18 cellular contexts compared by ENCODE assay signal in the genomic region with DNA sequence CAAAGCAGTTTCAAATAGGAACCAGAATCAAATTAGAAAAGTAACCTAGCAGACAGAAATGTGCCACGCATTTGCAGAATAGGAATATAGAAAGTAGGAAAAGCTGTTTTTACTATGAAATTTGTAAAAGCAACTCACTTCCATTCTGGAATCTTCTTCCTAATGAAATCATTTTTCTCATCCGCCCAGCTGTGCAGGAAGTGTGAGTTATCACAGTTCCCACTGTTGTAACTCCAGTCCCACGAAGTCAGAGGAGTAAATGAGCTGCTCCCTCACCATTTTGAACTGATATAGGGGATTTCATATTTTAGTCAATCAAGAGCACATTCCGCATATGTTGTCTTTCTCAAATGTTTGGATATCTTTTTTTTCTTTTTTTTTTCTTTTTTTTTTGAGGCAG.
DNase-seq lines count a peak whose midpoint lies in the region; ATAC-seq, FAIRE-seq and TF ChIP-seq lines count a peak whose summit lies in the region.
"Had no signal": no experiment of that assay in that cellular context is flagged by ENCODE, and none has a peak within 500 bp of the region (broad histone marks: within the 10 kb centered on the region; RNA-seq: fewer than 3 reads in every experiment).

No MANE protein-coding gene starts in this region.

- H3K9me3 Mint-ChIP-seq in astrocyte (ENCODE audit: unreplicated experiment), result peaks cover 3% of the 10 kb centered on the region
- H3K9me3 Mint-ChIP-seq in activated T-cell treated with anti-CD3 and anti-CD28 coated beads, Interleukin-2, amount 50 U/mL, for 4 hours, result no peaks in the 10 kb centered on the region

- H3K36me3 Mint-ChIP-seq in astrocyte (ENCODE audit: low read depth, unreplicated experiment), result no peaks in the 10 kb centered on the region
- no peaks in the 10 kb centered on the region for H3K36me3 Mint-ChIP-seq in activated T-cell treated with anti-CD3 and anti-CD28 coated beads, Interleukin-2, amount 50 U/mL, for 4 hours (ENCODE audit: insufficient read depth)
- H3K36me3 Mint-ChIP-seq: CD14-positive monocyte had no signal

- no peak overlapping the region for H3K9ac ChIP-seq in astrocyte (ENCODE audit: low read length)

- FAIRE-seq in A549 (lab: Jason Lieb, UNC) (no peak), H54 (lab: Jason Lieb, UNC) (peak; percentile 68), astrocyte (lab: Jason Lieb, UNC) (no peak)
- FAIRE-seq: G401.6 had no signal

- no peaks in the 10 kb centered on the region for H3K27me3 Mint-ChIP-seq in astrocyte (ENCODE audit: low read depth, unreplicated experiment)
- H3K27me3 Mint-ChIP-seq in activated T-cell treated with anti-CD3 and anti-CD28 coated beads, Interleukin-2, amount 50 U/mL, for 4 hours (ENCODE audit: low read depth), result peaks cover 11% of the 10 kb centered on the region

- no peaks in the 10 kb centered on the region for H3K27me3 ChIP-seq in astrocyte (ENCODE audit: insufficient read depth, low read length)
- H3K27me3 ChIP-seq in effector memory CD4-positive, alpha-beta T cell (replicated peaks; ENCODE audit: control insufficient read depth, insufficient read depth, low read length, poor library complexity, severe bottlenecking), result no peaks in the 10 kb centered on the region

- H3K36me3 ChIP-seq in astrocyte (ENCODE audit: insufficient read depth, low read length), result no peaks in the 10 kb centered on the region
- no peaks in the 10 kb centered on the region for H3K36me3 ChIP-seq in effector memory CD4-positive, alpha-beta T cell (ENCODE audit: control insufficient read depth, insufficient read depth, low read length)

- H4K20me1 ChIP-seq in astrocyte (ENCODE audit: insufficient read depth, low read length), result no peaks in the 10 kb centered on the region

- CTCF ChIA-PET in A549 (lab: Yijun Ruan, JAX), result interaction anchor here (0.6 kb wide), 1 partner anchor 1514 kb away, joined by 3 read pairs; no protein-coding TSS in a partner anchor

- H3K4me1 ChIP-seq in A549 (peaks cover 3% of the 10 kb centered on the region; the same call in 1 of the 3 replicates), astrocyte (ENCODE audit: insufficient read depth, low read length) (peaks cover 6% of the 10 kb centered on the region)
- no peaks in the 10 kb centered on the region for H3K4me1 ChIP-seq in effector memory CD4-positive, alpha-beta T cell (ENCODE audit: control insufficient read depth, insufficient read depth, low read length, poor library complexity, severe bottlenecking)

- TF ChIP-seq CTCF in A549 (IDR thresholded peaks at IDR 0.05) (no peak), astrocyte (IDR thresholded peaks at IDR 0.05; ENCODE audit: insufficient read depth, low read depth, low read length) (no peak)

- WGBS in A549 (ENCODE audit: missing lambda C conversion rate), result 67% methylated on average over 4 of the region's 4 CpGs

- DNase-seq in A549 (ENCODE audit: low read depth in 1 of 2, low spot score in 1 of 2), result no peak
- no peak for DNase-seq in H54 (ENCODE audit: insufficient read length, low spot score)
- DNase-seq in astrocyte (ENCODE audit: low read depth), result no peak
- DNase-seq in lung microvascular endothelial cell (ENCODE audit: low read depth in 2 of 2), result peak; percentile 4 to 15
- DNase-seq in DMS79 treated with DMSO at 0.1 percent for 48 hours (lab: John Stamatoyannopoulos, UW), result no peak
- DNase-seq in activated T-cell treated with anti-CD3 and anti-CD28 coated beads, Interleukin-2, amount 50 U/mL, for 4 hours, result no peak
- DNase-seq in effector memory CD4-positive, alpha-beta T cell, result no peak
- DNase-seq in caudate nucleus (lab: John Stamatoyannopoulos, UW), result no peak
- DNase-seq: DND-41, KBM-7, MV-4-11, NCI-H1694 treated with DMSO at 0.1 percent for 48 hours, NCI-H524, SIG-M5 had no signal

- ATAC-seq in A549, result no peak
- no peak for ATAC-seq in activated T-cell treated with anti-CD3 and anti-CD28 coated beads, Interleukin-2, amount 50 U/mL, for 4 hours
- ATAC-seq: GM23338, HCT116 had no signal

- H3K79me2 ChIP-seq in astrocyte (ENCODE audit: insufficient read depth, low read length), result no peaks in the 10 kb centered on the region

- no peak for TF ChIP-seq RAD21 in A549 (conservative IDR thresholded peaks at IDR 0.05 in 1 of 2, IDR thresholded peaks at IDR 0.05 in 1 of 2)

- no peaks in the 10 kb centered on the region for H3K9me3 ChIP-seq in A549
- H3K9me3 ChIP-seq in astrocyte (ENCODE audit: insufficient read depth, low read depth, low read length), result no peaks in the 10 kb centered on the region
- no peaks in the 10 kb centered on the region for H3K9me3 ChIP-seq in effector memory CD4-positive, alpha-beta T cell (ENCODE audit: control insufficient read depth, low read length)

- H3K4me1 Mint-ChIP-seq in astrocyte (ENCODE audit: low read depth, unreplicated experiment), result peaks cover 3% of the 10 kb centered on the region
- H3K4me1 Mint-ChIP-seq in activated T-cell treated with anti-CD3 and anti-CD28 coated beads, Interleukin-2, amount 50 U/mL, for 4 hours (ENCODE audit: low read depth), result no peaks in the 10 kb centered on the region
- H3K4me1 Mint-ChIP-seq: CD14-positive monocyte, GM23338 had no signal

- H2AFZ ChIP-seq in astrocyte (ENCODE audit: low read depth, low read length), result no peak overlapping the region
- H2AFZ ChIP-seq: GM23338 had no signal

- H3K4me3 ChIP-seq in A549 (no peak overlapping the region), astrocyte (ENCODE audit: insufficient read depth, low read depth, low read length) (no peak overlapping the region)
- H3K4me3 ChIP-seq in effector memory CD4-positive, alpha-beta T cell (ENCODE audit: insufficient read depth, low read depth, low read length, poor library complexity, severe bottlenecking), result no peak overlapping the region
- H3K4me3 ChIP-seq: GM23338 had no signal

- TF ChIP-seq POLR2A in A549 (IDR thresholded peaks at IDR 0.05; ENCODE audit: low read length), result no peak
- TF ChIP-seq POLR2A in H54 (IDR thresholded peaks at IDR 0.05; ENCODE audit: low read depth, low read length), result no peak

- no peak overlapping the region for H3K4me3 Mint-ChIP-seq in astrocyte (ENCODE audit: unreplicated experiment)
- H3K4me3 Mint-ChIP-seq in activated T-cell treated with anti-CD3 and anti-CD28 coated beads, Interleukin-2, amount 50 U/mL, for 4 hours, result no peak overlapping the region
- H3K4me3 Mint-ChIP-seq: CD14-positive monocyte, GM23338 had no signal

- 0 out of 3 replicates have a peak overlapping the region, but pooled peaks have one; percentile 15 for H3K4me2 ChIP-seq in A549
- peak overlapping the region; percentile 18 for H3K4me2 ChIP-seq in astrocyte (ENCODE audit: low read length)
- H3K4me2 ChIP-seq: GM23338 had no signal

- POLR2A ChIA-PET in A549 (lab: Yijun Ruan, JAX), result no interaction called here

- TF ChIP-seq EP300 in A549 (IDR thresholded peaks at IDR 0.05), result no peak

- no peak overlapping the region for H3K27ac ChIP-seq in A549
- H3K27ac ChIP-seq in astrocyte (ENCODE audit: low read depth, low read length), result peak overlapping the region; percentile 16
- no peak overlapping the region for H3K27ac ChIP-seq in effector memory CD4-positive, alpha-beta T cell (ENCODE audit: insufficient read depth, low read length, poor library complexity, severe bottlenecking)
- H3K27ac ChIP-seq in caudate nucleus (ENCODE audit: low read depth, low read length), result no peak overlapping the region

- H3K27ac Mint-ChIP-seq in astrocyte (ENCODE audit: unreplicated experiment), result no peak overlapping the region
- H3K27ac Mint-ChIP-seq: GM23338 had no signal

TF ChIP-seq in A549, 52 proteins besides CTCF, POLR2A, EP300 and RAD21:
- TF ChIP-seq TFCP2L1 (CRISPR knock-in tag; IDR thresholded peaks at IDR 0.05) (no peak), EHF (CRISPR knock-in tag; IDR thresholded peaks at IDR 0.05) (no peak), RARB (CRISPR knock-in tag; IDR thresholded peaks at IDR 0.05) (no peak), NFE2L2 (conservative IDR thresholded peaks at IDR 0.05; ENCODE audit: low read length) (no peak), MYC (IDR thresholded peaks at IDR 0.05; ENCODE audit: borderline replicate concordance, low read length) (no peak), CHD2 (IDR thresholded peaks at IDR 0.05; ENCODE audit: low read length, partially characterized antibody) (no peak), RFX5 (IDR thresholded peaks at IDR 0.05) (no peak), RCOR1 (IDR thresholded peaks at IDR 0.05; ENCODE audit: low read depth, low read length) (no peak), FOSL2 (IDR thresholded peaks at IDR 0.05) (no peak), FOSL2 (CRISPR knock-in tag; IDR thresholded peaks at IDR 0.05) (no peak), CHD4 (IDR thresholded peaks at IDR 0.05; ENCODE audit: borderline replicate concordance) (no peak), ZFP36 (IDR thresholded peaks at IDR 0.05; ENCODE audit: borderline replicate concordance, partially characterized antibody) (no peak), CBX2 (IDR thresholded peaks at IDR 0.05; ENCODE audit: borderline replicate concordance, low read depth) (no peak), BHLHE40 (IDR thresholded peaks at IDR 0.05; ENCODE audit: low read depth, low read length) (no peak)
- TF ChIP-seq, protein P1, sequence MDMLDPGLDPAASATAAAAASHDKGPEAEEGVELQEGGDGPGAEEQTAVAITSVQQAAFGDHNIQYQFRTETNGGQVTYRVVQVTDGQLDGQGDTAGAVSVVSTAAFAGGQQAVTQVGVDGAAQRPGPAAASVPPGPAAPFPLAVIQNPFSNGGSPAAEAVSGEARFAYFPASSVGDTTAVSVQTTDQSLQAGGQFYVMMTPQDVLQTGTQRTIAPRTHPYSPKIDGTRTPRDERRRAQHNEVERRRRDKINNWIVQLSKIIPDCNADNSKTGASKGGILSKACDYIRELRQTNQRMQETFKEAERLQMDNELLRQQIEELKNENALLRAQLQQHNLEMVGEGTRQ (IDR thresholded peaks at IDR 0.05), result no peak

Comparison
In these comparisons a context has a peak if more than half of its experiments do, and no peak if none do; other contexts are left out.
1. DNase-seq: peak in lung microvascular endothelial cell (2 of 2); none in A549 (0 of 2), H54 (single experiment), astrocyte (single experiment), DMS79 treated with DMSO at 0.1 percent for 48 hours (single experiment), activated T-cell treated with anti-CD3 and anti-CD28 coated beads, Interleukin-2, amount 50 U/mL, for 4 hours (single experiment), effector memory CD4-positive, alpha-beta T cell (0 of 3) and caudate nucleus (0 of 61).